In the genomic region with DNA sequence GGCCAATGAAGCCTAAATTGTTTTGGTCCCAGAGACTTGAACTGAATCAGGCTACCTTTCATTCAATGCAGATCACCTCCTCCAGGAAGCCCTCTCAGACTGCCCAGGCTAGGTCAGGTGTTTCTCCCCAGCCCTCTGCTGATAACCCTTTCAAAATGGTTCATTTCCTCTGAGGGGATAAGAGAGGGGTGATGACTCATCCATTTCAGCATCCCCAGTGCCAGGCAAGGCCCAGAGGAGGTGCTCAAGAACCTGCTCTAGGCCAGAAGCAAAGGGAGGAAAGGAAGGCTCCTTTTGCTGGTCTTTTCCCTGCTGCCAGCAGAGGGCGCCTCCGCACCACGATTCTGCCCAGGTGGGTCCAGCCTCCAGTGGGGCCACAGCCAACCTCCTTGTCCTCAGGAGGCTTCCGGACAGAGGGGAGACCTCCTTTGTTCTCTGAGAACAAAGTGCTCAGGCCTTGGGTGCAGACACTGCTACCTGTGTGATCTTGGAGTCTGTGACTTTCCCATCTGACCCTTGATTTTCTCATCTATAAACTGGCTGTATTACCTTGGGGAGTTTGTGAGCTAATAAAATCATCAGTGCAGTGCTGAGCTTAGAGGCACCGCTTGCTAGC, we compare ENCODE assay signal across 8 cellular contexts. TPM values are rescaled to one million over a fixed set of nuclear protein-coding genes. Genes with fewer than 3 reads are reported as not detected.
DNase-seq lines count a peak whose midpoint lies in the region; ATAC-seq and TF ChIP-seq lines count a peak whose summit lies in the region.

No MANE protein-coding gene starts in this region.

- H3K79me2 ChIP-seq in OCI-LY1 (ENCODE audit: insufficient read depth, low read length) = no peaks in the 10 kb centered on the region

- H2AFZ ChIP-seq in OCI-LY1 (ENCODE audit: low read length) = no peak overlapping the region

- TF ChIP-seq CTCF in C4-2B (conservative IDR thresholded peaks at IDR 0.05) = peak; percentile 84
- peak; percentile 86 for TF ChIP-seq CTCF in OCI-LY1 (IDR thresholded peaks at IDR 0.05; ENCODE audit: low read length)

- H3K36me3 Mint-ChIP-seq in natural killer cell treated with Interleukin-12 subunit alpha and Interleukin-12 subunit beta and Interleukin-15 and Interleukin-18, amount 100 ng/mL, for 72 hours = no peaks in the 10 kb centered on the region

- no peaks in the 10 kb centered on the region for H4K20me1 ChIP-seq in OCI-LY1 (ENCODE audit: insufficient read depth, low read length)

- no peak overlapping the region for H3K4me3 Mint-ChIP-seq in natural killer cell treated with Interleukin-12 subunit alpha and Interleukin-12 subunit beta and Interleukin-15 and Interleukin-18, amount 100 ng/mL, for 72 hours

- no peak overlapping the region for H3K9ac ChIP-seq in OCI-LY1 (ENCODE audit: low read length)

- DNase-seq in HEK293T (ENCODE audit: extremely low spot score) (peak; percentile 86), activated T-cell treated with anti-CD3 and anti-CD28 coated beads for 1 hour (ENCODE audit: low read depth) (peak; percentile 55)
- peak; percentile 65 for DNase-seq in natural killer cell treated with Interleukin-12 subunit alpha and Interleukin-12 subunit beta and Interleukin-15 and Interleukin-18, amount 100 ng/mL, for 72 hours (ENCODE audit: low spot score)
- DNase-seq in stimulated activated naive CD4-positive, alpha-beta T cell (lab: John Stamatoyannopoulos, UW) = peak; percentile 7 to 43 (median 24)

- CTCF ChIA-PET in HEK293T (lab: Yijun Ruan, JAX) = interaction anchor here (0.6 to 1.2 kb wide), 13 partner anchors 11 to 853 kb away, joined by 3 to 17 read pairs (median 3); no protein-coding TSS in a partner anchor

- H3K36me3 ChIP-seq in OCI-LY1 (ENCODE audit: insufficient read depth, low read length) = no peaks in the 10 kb centered on the region

- H3K4me2 ChIP-seq in OCI-LY1 (ENCODE audit: low read length) = no peak overlapping the region

- H3K4me1 ChIP-seq in OCI-LY1 (ENCODE audit: insufficient read depth, low read length, severe bottlenecking) = no peaks in the 10 kb centered on the region

- peaks cover 0 to 7% of the 10 kb centered on the region in 2 donors for H3K27me3 Mint-ChIP-seq in natural killer cell treated with Interleukin-12 subunit alpha and Interleukin-12 subunit beta and Interleukin-15 and Interleukin-18, amount 100 ng/mL, for 72 hours

- H3K4me3 ChIP-seq in OCI-LY1 (ENCODE audit: low read depth, low read length, poor library complexity, severe bottlenecking) = no peak overlapping the region

- H3K4me1 Mint-ChIP-seq in natural killer cell treated with Interleukin-12 subunit alpha and Interleukin-12 subunit beta and Interleukin-15 and Interleukin-18, amount 100 ng/mL, for 72 hours (ENCODE audit: low read depth in 2 of 2) = no peaks in the 10 kb centered on the region

- no peaks in the 10 kb centered on the region for H3F3A ChIP-seq in OCI-LY1 (ENCODE audit: insufficient read depth, low read length)

- H3K9me3 Mint-ChIP-seq in natural killer cell treated with Interleukin-12 subunit alpha and Interleukin-12 subunit beta and Interleukin-15 and Interleukin-18, amount 100 ng/mL, for 72 hours = no peaks in the 10 kb centered on the region

- POLR2A ChIA-PET in HEK293T (lab: Yijun Ruan, JAX) = interaction anchor here (0.7 to 1.0 kb wide), 3 partner anchors 26 to 113 kb away, joined by 3 read pairs; no protein-coding TSS in a partner anchor

- peak; percentile 72 for ATAC-seq in esophagus mucosa
- peak; percentile 80 for ATAC-seq in natural killer cell treated with Interleukin-12 subunit alpha and Interleukin-12 subunit beta and Interleukin-15 and Interleukin-18, amount 100 ng/mL, for 72 hours
- ATAC-seq in HG03565 (IDR thresholded peaks at IDR 0.05; ENCODE audit: unreplicated experiment) = no peak

- no peaks in the 10 kb centered on the region for H3K9me2 ChIP-seq in OCI-LY1 (ENCODE audit: low read depth, low read length)

- H3K9me3 ChIP-seq in OCI-LY1 (ENCODE audit: low read length) = no peaks in the 10 kb centered on the region

- H3K27me3 ChIP-seq in OCI-LY1 (ENCODE audit: insufficient read depth, low read length) = no peaks in the 10 kb centered on the region

- no peak overlapping the region for H3K27ac ChIP-seq in C4-2B
- no peak overlapping the region for H3K27ac ChIP-seq in OCI-LY1 (ENCODE audit: low read depth, low read length, poor library complexity, severe bottlenecking)

- no peak overlapping the region for H3K27ac Mint-ChIP-seq in natural killer cell treated with Interleukin-12 subunit alpha and Interleukin-12 subunit beta and Interleukin-15 and Interleukin-18, amount 100 ng/mL, for 72 hours

TF ChIP-seq in HEK293T, 16 proteins besides CTCF, POLR2A, EP300 and RAD21:
- TF ChIP-seq FOXA1 (IDR thresholded peaks at IDR 0.05) (no peak), HDGF (IDR thresholded peaks at IDR 0.05; ENCODE audit: borderline replicate concordance) (no peak), L3MBTL2 (conservative IDR thresholded peaks at IDR 0.05) (no peak), BHLHE40 (IDR thresholded peaks at IDR 0.05; ENCODE audit: borderline replicate concordance) (no peak), FOXK2 (IDR thresholded peaks at IDR 0.05) (no peak), TARDBP (IDR thresholded peaks at IDR 0.05) (no peak), CTBP1 (IDR thresholded peaks at IDR 0.05; ENCODE audit: borderline replicate concordance) (no peak), ELF4 (IDR thresholded peaks at IDR 0.05) (no peak), FOXM1 (IDR thresholded peaks at IDR 0.05; ENCODE audit: borderline replicate concordance) (no peak), NFRKB (IDR thresholded peaks at IDR 0.05) (no peak), ARNT (IDR thresholded peaks at IDR 0.05) (no peak), ZNF384 (IDR thresholded peaks at IDR 0.05) (no peak), LEF1 (IDR thresholded peaks at IDR 0.05; ENCODE audit: borderline replicate concordance) (no peak), SP1 (IDR thresholded peaks at IDR 0.05) (no peak), SUZ12 (IDR thresholded peaks at IDR 0.05) (no peak)
- TF ChIP-seq, protein P1, sequence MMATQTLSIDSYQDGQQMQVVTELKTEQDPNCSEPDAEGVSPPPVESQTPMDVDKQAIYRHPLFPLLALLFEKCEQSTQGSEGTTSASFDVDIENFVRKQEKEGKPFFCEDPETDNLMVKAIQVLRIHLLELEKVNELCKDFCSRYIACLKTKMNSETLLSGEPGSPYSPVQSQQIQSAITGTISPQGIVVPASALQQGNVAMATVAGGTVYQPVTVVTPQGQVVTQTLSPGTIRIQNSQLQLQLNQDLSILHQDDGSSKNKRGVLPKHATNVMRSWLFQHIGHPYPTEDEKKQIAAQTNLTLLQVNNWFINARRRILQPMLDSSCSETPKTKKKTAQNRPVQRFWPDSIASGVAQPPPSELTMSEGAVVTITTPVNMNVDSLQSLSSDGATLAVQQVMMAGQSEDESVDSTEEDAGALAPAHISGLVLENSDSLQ (IDR thresholded peaks at IDR 0.05) = no peak

RNA-seq across cellular contexts. Expression of a gene that starts 45.3 kb away (rescaled TPM):
- 28.3 TPM for total RNA-seq in esophagus mucosa
- not detected for total RNA-seq in natural killer cell treated with Interleukin-12 subunit alpha and Interleukin-12 subunit beta and Interleukin-15 and Interleukin-18, amount 100 ng/mL, for 72 hours

RNA-seq across cellular contexts. Expression of a gene that starts 54.7 kb away (rescaled TPM):
- 73.5 TPM for total RNA-seq in esophagus mucosa
- total RNA-seq in natural killer cell treated with Interleukin-12 subunit alpha and Interleukin-12 subunit beta and Interleukin-15 and Interleukin-18, amount 100 ng/mL, for 72 hours = 100 to 1,000 TPM; 112 to 181 TPM

Comparison
In these comparisons a context has a peak if more than half of its experiments do, and no peak if none do; other contexts are left out.
1. DNase-seq: peak in every context shown above with its lines; median percentile 86 in HEK293T; 65 in natural killer cell treated with Interleukin-12 subunit alpha and Interleukin-12 subunit beta and Interleukin-15 and Interleukin-18, amount 100 ng/mL, for 72 hours; 55 in activated T-cell treated with anti-CD3 and anti-CD28 coated beads for 1 hour; 24 in stimulated activated naive CD4-positive, alpha-beta T cell.
2. RNA of a gene that starts 45.3 kb away (total RNA-seq): 28.3 TPM in esophagus mucosa (single experiment); not detected in natural killer cell treated with Interleukin-12 subunit alpha and Interleukin-12 subunit beta and Interleukin-15 and Interleukin-18, amount 100 ng/mL, for 72 hours; every median in the first group is over 10 times any median in the second.